Comparison of ENCODE assay signal across 20 cellular contexts in genomic region chr3:171956372-171957104, GRCh38.
"Had no signal": no experiment of that assay in that cellular context is flagged by ENCODE, and none has a peak within 500 bp of the region (broad histone marks: within the 10 kb centered on the region; RNA-seq: fewer than 3 reads in every experiment).

No MANE protein-coding gene starts in this region.

- H3K27me3 ChIP-seq: body of pancreas, hepatocyte, left lung, sigmoid colon, testis had no signal

- H3K4me3 ChIP-seq: body of pancreas, hepatocyte, left lung, psoas muscle, sigmoid colon, testis had no signal

- H3K9me3 ChIP-seq: body of pancreas, left lung, psoas muscle, sigmoid colon, testis had no signal

- ATAC-seq: activated CD8-positive, alpha-beta T cell treated with anti-CD3 and anti-CD28 coated beads, Interleukin-2, amount 10 ng/mL, durations not matched to agents 7 days and 5 days; activated T-cell treated with anti-CD3 and anti-CD28 coated beads, Interleukin-2, amount 50 U/mL, for 72 hours; body of pancreas; left lung; natural killer cell; psoas muscle; stimulated activated naive CD8-positive, alpha-beta T cell treated with anti-CD3 and anti-CD28 coated beads, Interleukin-15, amount 100 ng/mL, for 72 hours; WTC11 had no signal

- H3K27ac ChIP-seq: body of pancreas, hepatocyte, left lung, psoas muscle, testis had no signal

- H2AFZ ChIP-seq: hepatocyte had no signal

- H3K9me3 Mint-ChIP-seq: activated naive CD8-positive, alpha-beta T cell treated with anti-CD3 and anti-CD28 coated beads for 36 hours; activated T-cell treated with anti-CD3 and anti-CD28 coated beads, Interleukin-2, amount 50 U/mL, for 72 hours; central memory CD8-positive, alpha-beta T cell; natural killer cell; stimulated activated naive CD8-positive, alpha-beta T cell treated with anti-CD3 and anti-CD28 coated beads, Interleukin-15, amount 100 ng/mL, for 72 hours; WTC11 had no signal

- H3K4me3 Mint-ChIP-seq: activated CD8-positive, alpha-beta T cell treated with anti-CD3 and anti-CD28 coated beads, Interleukin-2, amount 10 ng/mL, durations not matched to agents 7 days and 5 days; activated naive CD8-positive, alpha-beta T cell treated with anti-CD3 and anti-CD28 coated beads for 36 hours; activated T-cell treated with anti-CD3 and anti-CD28 coated beads, Interleukin-2, amount 50 U/mL, for 72 hours; central memory CD8-positive, alpha-beta T cell; natural killer cell; stimulated activated naive CD8-positive, alpha-beta T cell treated with anti-CD3 and anti-CD28 coated beads, Interleukin-15, amount 100 ng/mL, for 72 hours; WTC11 had no signal

- H3K36me3 ChIP-seq: left lung, sigmoid colon had no signal

- H3K79me2 ChIP-seq: hepatocyte had no signal

- H3K36me3 Mint-ChIP-seq: natural killer cell, WTC11 had no signal

- DNase-seq: activated CD4-positive, alpha-beta T cell treated with anti-CD3 and anti-CD28 coated beads for 48 hours; activated CD8-positive, alpha-beta memory T cell treated with anti-CD3 and anti-CD28 coated beads, Interleukin-2, amount 50 U/mL, for 4 hours; activated CD8-positive, alpha-beta T cell treated with anti-CD3 and anti-CD28 coated beads, Interleukin-2, amount 10 ng/mL, durations not matched to agents 7 days and 5 days; activated naive CD8-positive, alpha-beta T cell treated with anti-CD3 and anti-CD28 coated beads for 36 hours; activated T-cell treated with anti-CD3 and anti-CD28 coated beads, Interleukin-2, amount 50 U/mL, for 72 hours; body of pancreas; cortex of kidney; islet precursor cell; left lung; mammary epithelial cell; natural killer cell; psoas muscle; sigmoid colon; stimulated activated CD4-positive, alpha-beta T cell treated with anti-CD3 and anti-CD28 coated beads, Interleukin-1b, Interleukin-23, amount 100 ng/mL, for 48 hours; stimulated activated naive CD8-positive, alpha-beta T cell treated with anti-CD3 and anti-CD28 coated beads, Interleukin-15, amount 100 ng/mL, for 72 hours; T-helper 2 cell; testis had no signal

- H3K27ac Mint-ChIP-seq: activated CD8-positive, alpha-beta T cell treated with anti-CD3 and anti-CD28 coated beads, Interleukin-2, amount 10 ng/mL, durations not matched to agents 7 days and 5 days; activated naive CD8-positive, alpha-beta T cell treated with anti-CD3 and anti-CD28 coated beads for 36 hours; activated T-cell treated with anti-CD3 and anti-CD28 coated beads, Interleukin-2, amount 50 U/mL, for 72 hours; natural killer cell; stimulated activated naive CD8-positive, alpha-beta T cell treated with anti-CD3 and anti-CD28 coated beads, Interleukin-15, amount 100 ng/mL, for 72 hours; WTC11 had no signal

- H3K4me2 ChIP-seq: hepatocyte had no signal

- H3K4me1 ChIP-seq: body of pancreas, psoas muscle, sigmoid colon, testis had no signal
